ENCODE assay signal across 22 cellular contexts in genomic region chr15:70291696-70292510, GRCh38.
"Had no signal": no experiment of that assay in that cellular context is flagged by ENCODE, and none has a peak within 500 bp of the region (broad histone marks: within the 10 kb centered on the region; RNA-seq: fewer than 3 reads in every experiment).

No MANE protein-coding gene starts in this region.

- H3K4me3 Mint-ChIP-seq: activated B cell treated with CpG ODN at 0.5 μM for 24 hours; activated naive CD8-positive, alpha-beta T cell treated with anti-CD3 and anti-CD28 coated beads, Interleukin-2, amount 10 ng/mL, durations not matched to agents 7 days and 5 days; memory B cell; natural killer cell treated with Interleukin-12 subunit alpha and Interleukin-12 subunit beta and Interleukin-15 and Interleukin-18, amount 100 ng/mL, for 72 hours; stimulated activated naive CD8-positive, alpha-beta T cell treated with anti-CD3 and anti-CD28 coated beads, Interleukin-15, Interleukin-2, amounts not matched to agents 100 ng/mL and 50 ng/mL, for 24 hours; T-helper 17 cell had no signal

- H3K9me3 Mint-ChIP-seq: activated B cell treated with CpG ODN at 0.5 μM for 24 hours; activated naive CD8-positive, alpha-beta T cell treated with anti-CD3 and anti-CD28 coated beads, Interleukin-2, amount 10 ng/mL, durations not matched to agents 7 days and 5 days; memory B cell; natural killer cell treated with Interleukin-12 subunit alpha and Interleukin-12 subunit beta and Interleukin-15 and Interleukin-18, amount 100 ng/mL, for 72 hours; stimulated activated naive CD8-positive, alpha-beta T cell treated with anti-CD3 and anti-CD28 coated beads, Interleukin-15, Interleukin-2, amounts not matched to agents 100 ng/mL and 50 ng/mL, for 24 hours had no signal

- H3K27me3 ChIP-seq: brain microvascular endothelial cell, spleen, suprapubic skin had no signal

- FAIRE-seq: endothelial cell of umbilical vein, kidney, TTC549 had no signal

- ATAC-seq: natural killer cell treated with Interleukin-12 subunit alpha and Interleukin-12 subunit beta and Interleukin-15 and Interleukin-18, amount 100 ng/mL, for 72 hours; sciatic nerve; T-helper 17 cell had no signal

- H3K27ac ChIP-seq: brain microvascular endothelial cell, esophagus squamous epithelium, left ventricle myocardium inferior, spleen, suprapubic skin had no signal

- H3K4me3 ChIP-seq: esophagus squamous epithelium, left ventricle myocardium inferior, spleen, suprapubic skin had no signal

- DNase-seq: activated B cell treated with CpG ODN at 0.5 μM for 24 hours; activated CD4-positive, alpha-beta T cell treated with anti-CD3 and anti-CD28 coated beads, Interleukin-2, amount 50 U/mL, for 1 hour; activated naive CD4-positive, alpha-beta T cell; activated naive CD8-positive, alpha-beta T cell treated with anti-CD3 and anti-CD28 coated beads, Interleukin-2, amount 10 ng/mL, durations not matched to agents 7 days and 5 days; brain microvascular endothelial cell; cerebellar nuclear complex; effector CD8-positive, alpha-beta T cell; esophagus squamous epithelium; foreskin fibroblast; hippocampal formation; kidney; left ventricle myocardium inferior; occipital lobe; spleen; T-helper 17 cell had no signal

- H3K36me3 Mint-ChIP-seq: activated naive CD8-positive, alpha-beta T cell treated with anti-CD3 and anti-CD28 coated beads, Interleukin-2, amount 10 ng/mL, durations not matched to agents 7 days and 5 days; memory B cell; natural killer cell treated with Interleukin-12 subunit alpha and Interleukin-12 subunit beta and Interleukin-15 and Interleukin-18, amount 100 ng/mL, for 72 hours had no signal

- H3K36me3 ChIP-seq: brain microvascular endothelial cell, esophagus squamous epithelium, left ventricle myocardium inferior, spleen, suprapubic skin had no signal

- H3K27ac Mint-ChIP-seq: activated B cell treated with CpG ODN at 0.5 μM for 24 hours; activated naive CD8-positive, alpha-beta T cell treated with anti-CD3 and anti-CD28 coated beads, Interleukin-2, amount 10 ng/mL, durations not matched to agents 7 days and 5 days; memory B cell; natural killer cell treated with Interleukin-12 subunit alpha and Interleukin-12 subunit beta and Interleukin-15 and Interleukin-18, amount 100 ng/mL, for 72 hours; stimulated activated naive CD8-positive, alpha-beta T cell treated with anti-CD3 and anti-CD28 coated beads, Interleukin-15, Interleukin-2, amounts not matched to agents 100 ng/mL and 50 ng/mL, for 24 hours; T-helper 17 cell had no signal

- H3K9me3 ChIP-seq: esophagus squamous epithelium, left ventricle myocardium inferior, spleen, suprapubic skin had no signal

- H3K4me1 ChIP-seq: spleen had no signal

- H3K27me3 Mint-ChIP-seq: activated B cell treated with CpG ODN at 0.5 μM for 24 hours, memory B cell, T-helper 17 cell had no signal
